1 cellular context compared by ENCODE assay signal in genomic region chr2:39228413-39229209, GRCh38.
TF ChIP-seq lines count a peak whose summit lies in the region.

No MANE protein-coding gene starts in this region.

TF ChIP-seq in HepG2, 621 proteins besides CTCF, POLR2A, EP300 and RAD21 (continued from another document):
- TF ChIP-seq ZNF501 (CRISPR knock-in tag; IDR thresholded peaks at IDR 0.05) (peak; percentile 72), HBP1 (CRISPR knock-in tag; IDR thresholded peaks at IDR 0.05; ENCODE audit: low read depth) (no peak), NRL (CRISPR knock-in tag; IDR thresholded peaks at IDR 0.05; ENCODE audit: borderline replicate concordance) (no peak), ZMYM4 (CRISPR knock-in tag; IDR thresholded peaks at IDR 0.05) (0 out of 2 replicates have a peak, but pooled peaks have one; percentile 4), ZNF563 (CRISPR knock-in tag; IDR thresholded peaks at IDR 0.05) (0 out of 2 replicates have a peak, but pooled peaks have one; percentile 28), SMYD3 (CRISPR knock-in tag; IDR thresholded peaks at IDR 0.05) (no peak), CC2D1A (CRISPR knock-in tag; IDR thresholded peaks at IDR 0.05) (no peak), ASH2L (IDR thresholded peaks at IDR 0.05; ENCODE audit: insufficient read length, low read depth, low read length) (peak; percentile 38), ZFX (CRISPR knock-in tag; IDR thresholded peaks at IDR 0.05; ENCODE audit: low read depth) (peak; percentile 3; the same call in 1 of the 2 replicates), CBX2 (IDR thresholded peaks at IDR 0.05; ENCODE audit: low read depth, low read length) (no peak), CBX2 (CRISPR knock-in tag; IDR thresholded peaks at IDR 0.05; ENCODE audit: low read depth) (no peak), ESRRA (CRISPR knock-in tag; IDR thresholded peaks at IDR 0.05; ENCODE audit: low read depth) (0 out of 2 replicates have a peak, but pooled peaks have one; percentile 28), CREB1 (IDR thresholded peaks at IDR 0.05) (no peak), CREB1 (CRISPR knock-in tag; IDR thresholded peaks at IDR 0.05) (no peak), HIC2 (CRISPR knock-in tag; IDR thresholded peaks at IDR 0.05; ENCODE audit: low read depth) (peak; percentile 47; the same call in 1 of the 2 replicates), SALL1 (CRISPR knock-in tag; IDR thresholded peaks at IDR 0.05) (peak; percentile 55; the same call in 1 of the 2 replicates), KDM5A (IDR thresholded peaks at IDR 0.05; ENCODE audit: borderline replicate concordance, low read length) (peak; percentile 27; the same call in 1 of the 2 replicates), ZNF280D (CRISPR knock-in tag; IDR thresholded peaks at IDR 0.05) (peak; percentile 77; the same call in 1 of the 2 replicates), ZFP82 (CRISPR knock-in tag; IDR thresholded peaks at IDR 0.05; ENCODE audit: borderline replicate concordance) (peak; percentile 87; the same call in 1 of the 2 replicates), U2AF1 (optimal IDR thresholded peaks at IDR 0.05; ENCODE audit: low read depth, low read length) (no peak), RFX3 (CRISPR knock-in tag; IDR thresholded peaks at IDR 0.05) (no peak), ZGPAT (CRISPR knock-in tag; IDR thresholded peaks at IDR 0.05) (0 out of 2 replicates have a peak, but pooled peaks have one; percentile 45), ZSCAN29 (CRISPR knock-in tag; conservative IDR thresholded peaks at IDR 0.05) (peak; percentile 46; the same call in 1 of the 2 replicates), HMG20A (CRISPR knock-in tag; IDR thresholded peaks at IDR 0.05; ENCODE audit: borderline replicate concordance) (no peak), ZNF672 (CRISPR knock-in tag; IDR thresholded peaks at IDR 0.05) (no peak), NONO (IDR thresholded peaks at IDR 0.05) (no peak), NONO (CRISPR knock-in tag; conservative IDR thresholded peaks at IDR 0.05) (0 out of 2 replicates have a peak, but pooled peaks have one; percentile 12), MEF2D (CRISPR knock-in tag; IDR thresholded peaks at IDR 0.05) (peak; percentile 4; the same call in 1 of the 2 replicates), RFXAP (CRISPR knock-in tag; IDR thresholded peaks at IDR 0.05; ENCODE audit: borderline replicate concordance) (no peak), ZNF816 (CRISPR knock-in tag; IDR thresholded peaks at IDR 0.05; ENCODE audit: borderline replicate concordance) (peak; percentile 68; the same call in 1 of the 2 replicates), MAFK (conservative IDR thresholded peaks at IDR 0.05 in 1 of 2, IDR thresholded peaks at IDR 0.05 in 1 of 2; ENCODE audit: low read length in 2 of 2) (no peak)
- TF ChIP-seq, protein P1, sequence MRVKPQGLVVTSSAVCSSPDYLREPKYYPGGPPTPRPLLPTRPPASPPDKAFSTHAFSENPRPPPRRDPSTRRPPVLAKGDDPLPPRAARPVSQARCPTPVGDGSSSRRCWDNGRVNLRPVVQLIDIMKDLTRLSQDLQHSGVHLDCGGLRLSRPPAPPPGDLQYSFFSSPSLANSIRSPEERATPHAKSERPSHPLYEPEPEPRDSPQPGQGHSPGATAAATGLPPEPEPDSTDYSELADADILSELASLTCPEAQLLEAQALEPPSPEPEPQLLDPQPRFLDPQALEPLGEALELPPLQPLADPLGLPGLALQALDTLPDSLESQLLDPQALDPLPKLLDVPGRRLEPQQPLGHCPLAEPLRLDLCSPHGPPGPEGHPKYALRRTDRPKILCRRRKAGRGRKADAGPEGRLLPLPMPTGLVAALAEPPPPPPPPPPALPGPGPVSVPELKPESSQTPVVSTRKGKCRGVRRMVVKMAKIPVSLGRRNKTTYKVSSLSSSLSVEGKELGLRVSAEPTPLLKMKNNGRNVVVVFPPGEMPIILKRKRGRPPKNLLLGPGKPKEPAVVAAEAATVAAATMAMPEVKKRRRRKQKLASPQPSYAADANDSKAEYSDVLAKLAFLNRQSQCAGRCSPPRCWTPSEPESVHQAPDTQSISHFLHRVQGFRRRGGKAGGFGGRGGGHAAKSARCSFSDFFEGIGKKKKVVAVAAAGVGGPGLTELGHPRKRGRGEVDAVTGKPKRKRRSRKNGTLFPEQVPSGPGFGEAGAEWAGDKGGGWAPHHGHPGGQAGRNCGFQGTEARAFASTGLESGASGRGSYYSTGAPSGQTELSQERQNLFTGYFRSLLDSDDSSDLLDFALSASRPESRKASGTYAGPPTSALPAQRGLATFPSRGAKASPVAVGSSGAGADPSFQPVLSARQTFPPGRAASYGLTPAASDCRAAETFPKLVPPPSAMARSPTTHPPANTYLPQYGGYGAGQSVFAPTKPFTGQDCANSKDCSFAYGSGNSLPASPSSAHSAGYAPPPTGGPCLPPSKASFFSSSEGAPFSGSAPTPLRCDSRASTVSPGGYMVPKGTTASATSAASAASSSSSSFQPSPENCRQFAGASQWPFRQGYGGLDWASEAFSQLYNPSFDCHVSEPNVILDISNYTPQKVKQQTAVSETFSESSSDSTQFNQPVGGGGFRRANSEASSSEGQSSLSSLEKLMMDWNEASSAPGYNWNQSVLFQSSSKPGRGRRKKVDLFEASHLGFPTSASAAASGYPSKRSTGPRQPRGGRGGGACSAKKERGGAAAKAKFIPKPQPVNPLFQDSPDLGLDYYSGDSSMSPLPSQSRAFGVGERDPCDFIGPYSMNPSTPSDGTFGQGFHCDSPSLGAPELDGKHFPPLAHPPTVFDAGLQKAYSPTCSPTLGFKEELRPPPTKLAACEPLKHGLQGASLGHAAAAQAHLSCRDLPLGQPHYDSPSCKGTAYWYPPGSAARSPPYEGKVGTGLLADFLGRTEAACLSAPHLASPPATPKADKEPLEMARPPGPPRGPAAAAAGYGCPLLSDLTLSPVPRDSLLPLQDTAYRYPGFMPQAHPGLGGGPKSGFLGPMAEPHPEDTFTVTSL (CRISPR knock-in tag; IDR thresholded peaks at IDR 0.05; ENCODE audit: borderline replicate concordance), result 0 out of 2 replicates have a peak, but pooled peaks have one; percentile 24
- TF ChIP-seq, protein P2, sequence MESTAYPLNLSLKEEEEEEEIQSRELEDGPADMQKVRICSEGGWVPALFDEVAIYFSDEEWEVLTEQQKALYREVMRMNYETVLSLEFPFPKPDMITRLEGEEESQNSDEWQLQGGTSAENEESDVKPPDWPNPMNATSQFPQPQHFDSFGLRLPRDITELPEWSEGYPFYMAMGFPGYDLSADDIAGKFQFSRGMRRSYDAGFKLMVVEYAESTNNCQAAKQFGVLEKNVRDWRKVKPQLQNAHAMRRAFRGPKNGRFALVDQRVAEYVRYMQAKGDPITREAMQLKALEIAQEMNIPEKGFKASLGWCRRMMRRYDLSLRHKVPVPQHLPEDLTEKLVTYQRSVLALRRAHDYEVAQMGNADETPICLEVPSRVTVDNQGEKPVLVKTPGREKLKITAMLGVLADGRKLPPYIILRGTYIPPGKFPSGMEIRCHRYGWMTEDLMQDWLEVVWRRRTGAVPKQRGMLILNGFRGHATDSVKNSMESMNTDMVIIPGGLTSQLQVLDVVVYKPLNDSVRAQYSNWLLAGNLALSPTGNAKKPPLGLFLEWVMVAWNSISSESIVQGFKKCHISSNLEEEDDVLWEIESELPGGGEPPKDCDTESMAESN (CRISPR knock-in tag; conservative IDR thresholded peaks at IDR 0.05), result no peak
- TF ChIP-seq, protein P3, sequence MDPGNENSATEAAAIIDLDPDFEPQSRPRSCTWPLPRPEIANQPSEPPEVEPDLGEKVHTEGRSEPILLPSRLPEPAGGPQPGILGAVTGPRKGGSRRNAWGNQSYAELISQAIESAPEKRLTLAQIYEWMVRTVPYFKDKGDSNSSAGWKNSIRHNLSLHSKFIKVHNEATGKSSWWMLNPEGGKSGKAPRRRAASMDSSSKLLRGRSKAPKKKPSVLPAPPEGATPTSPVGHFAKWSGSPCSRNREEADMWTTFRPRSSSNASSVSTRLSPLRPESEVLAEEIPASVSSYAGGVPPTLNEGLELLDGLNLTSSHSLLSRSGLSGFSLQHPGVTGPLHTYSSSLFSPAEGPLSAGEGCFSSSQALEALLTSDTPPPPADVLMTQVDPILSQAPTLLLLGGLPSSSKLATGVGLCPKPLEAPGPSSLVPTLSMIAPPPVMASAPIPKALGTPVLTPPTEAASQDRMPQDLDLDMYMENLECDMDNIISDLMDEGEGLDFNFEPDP (CRISPR knock-in tag; conservative IDR thresholded peaks at IDR 0.05), result 0 out of 2 replicates have a peak, but pooled peaks have one; percentile 63
- TF ChIP-seq, protein P4, sequence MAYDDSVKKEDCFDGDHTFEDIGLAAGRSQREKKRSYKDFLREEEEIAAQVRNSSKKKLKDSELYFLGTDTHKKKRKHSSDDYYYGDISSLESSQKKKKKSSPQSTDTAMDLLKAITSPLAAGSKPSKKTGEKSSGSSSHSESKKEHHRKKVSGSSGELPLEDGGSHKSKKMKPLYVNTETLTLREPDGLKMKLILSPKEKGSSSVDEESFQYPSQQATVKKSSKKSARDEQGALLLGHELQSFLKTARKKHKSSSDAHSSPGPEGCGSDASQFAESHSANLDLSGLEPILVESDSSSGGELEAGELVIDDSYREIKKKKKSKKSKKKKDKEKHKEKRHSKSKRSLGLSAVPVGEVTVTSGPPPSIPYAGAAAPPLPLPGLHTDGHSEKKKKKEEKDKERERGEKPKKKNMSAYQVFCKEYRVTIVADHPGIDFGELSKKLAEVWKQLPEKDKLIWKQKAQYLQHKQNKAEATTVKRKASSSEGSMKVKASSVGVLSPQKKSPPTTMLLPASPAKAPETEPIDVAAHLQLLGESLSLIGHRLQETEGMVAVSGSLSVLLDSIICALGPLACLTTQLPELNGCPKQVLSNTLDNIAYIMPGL (CRISPR knock-in tag; IDR thresholded peaks at IDR 0.05; ENCODE audit: borderline replicate concordance in 1 of 2, low read depth in 1 of 2), result 0 out of 4 replicates have a peak, but pooled peaks of 1 of the 2 experiments have one; percentile 47
